1 cellular context compared by ENCODE assay signal in genomic region chr6:64874776-64875175, GRCh38.
TF ChIP-seq lines count a peak whose summit lies in the region.

No MANE protein-coding gene starts in this region.

TF ChIP-seq in GM23338, 12 proteins besides CTCF, POLR2A, EP300 and RAD21 (continued from another document):
- TF ChIP-seq REST (IDR thresholded peaks at IDR 0.05; ENCODE audit: unreplicated experiment): no peak
- TF ChIP-seq CREB1 (CRISPR knock-in tag; IDR thresholded peaks at IDR 0.05; ENCODE audit: low read depth): no peak
